Comparison of ENCODE assay signal across 8 cellular contexts in the genomic region with DNA sequence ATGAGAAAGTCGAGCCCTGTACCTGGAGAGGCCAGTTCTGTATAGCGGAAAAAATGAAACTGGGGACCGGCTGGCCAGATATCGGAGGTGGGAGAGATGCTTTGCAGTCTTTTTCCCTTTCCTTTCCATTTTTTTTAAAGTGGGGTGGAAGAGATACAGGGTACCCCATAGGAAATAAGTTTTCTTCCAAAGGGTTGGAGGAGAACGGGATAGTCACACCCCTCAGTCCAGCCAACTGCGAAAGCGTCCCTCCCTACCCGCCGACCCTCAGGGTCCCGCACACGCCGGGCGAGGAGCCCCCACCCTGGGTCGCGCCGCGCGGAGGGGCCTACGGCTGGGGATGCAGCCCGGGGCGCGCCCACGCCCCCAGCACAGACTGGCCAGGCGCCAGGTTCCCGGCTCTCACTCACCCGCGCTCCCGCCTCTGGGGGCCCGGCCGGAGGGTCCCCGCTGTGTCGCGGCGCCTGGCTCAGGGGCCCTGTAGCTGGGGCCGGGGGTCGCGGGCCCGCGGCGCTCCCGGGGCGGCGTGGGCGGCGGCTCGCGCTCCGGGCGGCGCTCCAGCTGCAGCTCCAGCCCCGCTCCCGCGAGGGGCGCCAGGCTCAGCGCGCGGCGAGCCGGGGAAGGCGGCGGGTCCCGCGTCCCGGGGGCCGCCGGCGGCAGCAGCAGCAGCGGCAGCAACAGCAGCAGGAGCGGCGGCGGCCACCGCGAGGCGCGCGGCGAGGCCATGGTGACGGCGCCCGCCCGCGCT. TPM values are rescaled to one million over a fixed set of nuclear protein-coding genes. Genes with fewer than 3 reads are reported as not detected.
DNase-seq lines count a peak whose midpoint lies in the region; ATAC-seq and TF ChIP-seq lines count a peak whose summit lies in the region.

No MANE protein-coding gene starts in this region.

- intact Hi-C loops in A673 (cut with micrococcal nuclease; ENCODE audit: unreplicated experiment): no loop called here

- H3K27me3 Mint-ChIP-seq in endodermal cell (ENCODE audit: insufficient read depth): peaks cover 19% of the 10 kb centered on the region
- peaks cover 5% of the 10 kb centered on the region in 2 donors for H3K27me3 Mint-ChIP-seq in natural killer cell treated with Interleukin-12 subunit alpha and Interleukin-12 subunit beta and Interleukin-15 and Interleukin-18, amount 100 ng/mL, for 72 hours

- H3K36me3 ChIP-seq in A673 (ENCODE audit: insufficient read depth, low read length, poor library complexity, severe bottlenecking): no peaks in the 10 kb centered on the region
- peaks cover 45% of the 10 kb centered on the region for H3K36me3 ChIP-seq in WERI-Rb-1
- peaks cover 6% of the 10 kb centered on the region for H3K36me3 ChIP-seq in endodermal cell (ENCODE audit: control insufficient read depth, insufficient read depth, low read length)

- H3K27ac ChIP-seq in A673 (ENCODE audit: low read depth, low read length, poor library complexity, severe bottlenecking) (peak overlapping the region; percentile 93), WERI-Rb-1 (peak overlapping the region; percentile 89), endodermal cell (ENCODE audit: low read depth, low read length) (no peak overlapping the region)

- POLR2A ChIA-PET in A673 (lab: Charles Lee; ENCODE audit: low non-redundant PET): no interaction called here

- H3K4me1 Mint-ChIP-seq in endodermal cell: peaks cover 74% of the 10 kb centered on the region
- H3K4me1 Mint-ChIP-seq in natural killer cell treated with Interleukin-12 subunit alpha and Interleukin-12 subunit beta and Interleukin-15 and Interleukin-18, amount 100 ng/mL, for 72 hours (ENCODE audit: low read depth in 2 of 2): peaks cover 46% of the 10 kb centered on the region in 2 donors

- TF ChIP-seq CTCF in A673 (conservative IDR thresholded peaks at IDR 0.05; ENCODE audit: low read depth, low read length) (0 out of 2 replicates have a peak, but pooled peaks have one; percentile 3), WERI-Rb-1 (IDR thresholded peaks at IDR 0.05; ENCODE audit: low read depth, low read length) (no peak), endodermal cell (conservative IDR thresholded peaks at IDR 0.05) (no peak)

- H3K27ac Mint-ChIP-seq in endodermal cell: no peak overlapping the region
- peak overlapping the region; percentile 66 to 91 for H3K27ac Mint-ChIP-seq in natural killer cell treated with Interleukin-12 subunit alpha and Interleukin-12 subunit beta and Interleukin-15 and Interleukin-18, amount 100 ng/mL, for 72 hours

- ATAC-seq in GM18867 (IDR thresholded peaks at IDR 0.05; ENCODE audit: unreplicated experiment): peak; percentile 22
- peak; percentile 11 for ATAC-seq in HG03097 (IDR thresholded peaks at IDR 0.05; ENCODE audit: low FRiP score, unreplicated experiment)
- peak; percentile 16 to 32 for ATAC-seq in natural killer cell treated with Interleukin-12 subunit alpha and Interleukin-12 subunit beta and Interleukin-15 and Interleukin-18, amount 100 ng/mL, for 72 hours
- no peak for ATAC-seq in GM21717 (IDR thresholded peaks at IDR 0.05; ENCODE audit: unreplicated experiment)

- H3K9me3 Mint-ChIP-seq in endodermal cell: no peaks in the 10 kb centered on the region
- no peaks in the 10 kb centered on the region for H3K9me3 Mint-ChIP-seq in natural killer cell treated with Interleukin-12 subunit alpha and Interleukin-12 subunit beta and Interleukin-15 and Interleukin-18, amount 100 ng/mL, for 72 hours

- peak overlapping the region; percentile 61 for H3K4me3 ChIP-seq in A673 (ENCODE audit: low read depth, low read length, poor library complexity, severe bottlenecking)
- H3K4me3 ChIP-seq in WERI-Rb-1 (ENCODE audit: low read depth, low read length): peak overlapping the region; percentile 93
- H3K4me3 ChIP-seq in endodermal cell (ENCODE audit: low read length): peak overlapping the region; percentile 94

- no peaks in the 10 kb centered on the region for H3K9me3 ChIP-seq in A673 (ENCODE audit: low read depth, low read length, poor library complexity, severe bottlenecking)
- H3K9me3 ChIP-seq in WERI-Rb-1 (ENCODE audit: severe bottlenecking): no peaks in the 10 kb centered on the region
- H3K9me3 ChIP-seq in endodermal cell (ENCODE audit: control insufficient read depth, low read length): no peaks in the 10 kb centered on the region

- WGBS in endodermal cell (ENCODE audit: insufficient coverage in 1 of 2, insufficient read length in 1 of 2), 2 experiments: 0% methylated on average over 24 to 82 of the region's 82 CpGs

- CTCF ChIA-PET in A673 (lab: Charles Lee): no interaction called here

- H3K27me3 ChIP-seq in A673 (replicated peaks; ENCODE audit: insufficient read depth, low read depth, low read length, poor library complexity) (no peaks in the 10 kb centered on the region), WERI-Rb-1 (ENCODE audit: insufficient read depth, low read depth, severe bottlenecking) (no peaks in the 10 kb centered on the region), endodermal cell (ENCODE audit: control insufficient read depth, insufficient read depth, low read length, poor library complexity, severe bottlenecking) (peaks cover 5% of the 10 kb centered on the region)

- peak overlapping the region; percentile 11 for H3K9ac ChIP-seq in endodermal cell (ENCODE audit: extremely low read depth, low read length, poor library complexity, severe bottlenecking)

- DNase-seq in A673 (ENCODE audit: low spot score): peak; percentile 46
- no peak for DNase-seq in WERI-Rb-1
- DNase-seq in endodermal cell: peak; percentile 70
- peak; percentile 61 for DNase-seq in natural killer cell treated with Interleukin-12 subunit alpha and Interleukin-12 subunit beta and Interleukin-15 and Interleukin-18, amount 100 ng/mL, for 72 hours (ENCODE audit: low spot score)
- no peak for DNase-seq in 8988T

- no TSS peak for BruUV-seq in A673 (replicated peaks; lab: Mats Ljungman, UMichigan)

- peaks cover 5% of the 10 kb centered on the region for H3K36me3 Mint-ChIP-seq in endodermal cell (ENCODE audit: low read depth)
- H3K36me3 Mint-ChIP-seq in natural killer cell treated with Interleukin-12 subunit alpha and Interleukin-12 subunit beta and Interleukin-15 and Interleukin-18, amount 100 ng/mL, for 72 hours: no peaks in the 10 kb centered on the region

- H3K4me3 Mint-ChIP-seq in endodermal cell: peak overlapping the region; percentile 78
- peak overlapping the region; percentile 98 for H3K4me3 Mint-ChIP-seq in natural killer cell treated with Interleukin-12 subunit alpha and Interleukin-12 subunit beta and Interleukin-15 and Interleukin-18, amount 100 ng/mL, for 72 hours

- H3K4me1 ChIP-seq in A673 (ENCODE audit: insufficient read depth, low read length, poor library complexity, severe bottlenecking): peaks cover 40% of the 10 kb centered on the region
- H3K4me1 ChIP-seq in endodermal cell (ENCODE audit: control insufficient read depth, insufficient read depth, low read length): peaks cover 16% of the 10 kb centered on the region

RNA-seq across cellular contexts. Expression of a gene that starts 0.5 kb away (rescaled TPM):
- 31.8 and 34.3 TPM in 2 replicates for total RNA-seq in A673 (2021)
- 10 to 100 TPM; 25.5 to 27.0 TPM for total RNA-seq in endodermal cell
- polyA plus RNA-seq in endodermal cell (2013, experiment 1 of 2): 30.3 TPM
- polyA plus RNA-seq in endodermal cell (2013, experiment 2 of 2): 35.4 TPM
- total RNA-seq in natural killer cell treated with Interleukin-12 subunit alpha and Interleukin-12 subunit beta and Interleukin-15 and Interleukin-18, amount 100 ng/mL, for 72 hours: 10 to 100 TPM; 14.6 to 47.0 TPM

Comparison
In these comparisons a context has a peak if more than half of its experiments do, and no peak if none do; other contexts are left out.
1. DNase-seq: peak in A673 (single experiment), endodermal cell (single experiment) and natural killer cell treated with Interleukin-12 subunit alpha and Interleukin-12 subunit beta and Interleukin-15 and Interleukin-18, amount 100 ng/mL, for 72 hours (single experiment); none in WERI-Rb-1 (single experiment) and 8988T (single experiment).
2. Peak in every context shown above with its lines, with median percentiles within 50 percentile points of each other: H3K4me3 ChIP-seq.